Comparison of ENCODE assay signal across 8 cellular contexts in the genomic region with DNA sequence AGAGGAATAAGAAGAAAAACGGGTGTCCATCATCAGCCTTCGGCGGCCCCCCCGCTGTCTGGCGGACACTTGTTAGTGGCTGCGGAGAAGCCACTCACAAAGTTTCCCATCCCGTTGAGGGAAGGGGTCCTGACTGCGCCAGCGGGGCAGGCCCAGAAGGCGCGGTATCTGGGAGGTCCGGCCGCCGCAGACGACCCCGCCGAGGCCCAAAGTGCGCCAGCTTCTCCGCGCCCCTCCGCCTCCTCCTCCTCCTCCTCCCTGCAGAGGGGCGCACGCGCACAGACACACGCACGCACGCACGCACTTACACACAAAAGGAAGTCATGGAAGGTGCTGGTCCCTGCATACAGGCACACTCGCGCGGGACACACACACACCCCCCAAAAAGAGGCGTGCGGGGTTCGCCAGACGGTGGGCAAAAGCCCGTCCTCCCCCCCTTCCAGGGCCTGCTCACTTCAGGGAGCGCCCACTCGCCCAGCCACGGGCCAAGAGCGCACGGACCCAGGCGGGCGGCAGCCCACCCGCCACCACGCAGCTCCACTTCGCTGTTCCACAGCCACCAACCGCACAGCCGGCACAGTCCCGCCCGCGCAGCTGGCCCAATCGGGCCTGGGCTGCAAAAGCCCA. TPM values are rescaled to one million over a fixed set of nuclear protein-coding genes. Genes with fewer than 3 reads are reported as not detected.
DNase-seq lines count a peak whose midpoint lies in the region; ATAC-seq, FAIRE-seq and TF ChIP-seq lines count a peak whose summit lies in the region.

No MANE protein-coding gene starts in this region.

- H3K9me3 Mint-ChIP-seq in IgD-negative memory B cell: no peaks in the 10 kb centered on the region
- H3K9me3 Mint-ChIP-seq in stimulated activated memory B cell treated with anti-CD40 and anti-IgM and Interleukin-4, amounts not matched to agents 10 μg/mL and 1 μg/mL and 100 μg/mL, for 72 hours: no peaks in the 10 kb centered on the region

- H2BK120ac ChIP-seq in H1 (replicated peaks; ENCODE audit: low read depth, low read length): no peak overlapping the region

- TF ChIP-seq POLR2A in H1 (IDR thresholded peaks at IDR 0.05; ENCODE audit: control extremely low read depth in 1 of 2, low read depth in 2 of 2, low read length in 2 of 2): peak; percentile 36 to 58; a peak in 2 of 3 replicates

- no peak overlapping the region for H2AK5ac ChIP-seq in H1 (ENCODE audit: low read depth, low read length)

- H3K4me1 Mint-ChIP-seq in IgD-negative memory B cell: peaks cover 37 to 73% (median 62%) of the 10 kb centered on the region in 3 donors
- H3K4me1 Mint-ChIP-seq in stimulated activated memory B cell treated with anti-CD40 and anti-IgM and Interleukin-4, amounts not matched to agents 10 μg/mL and 1 μg/mL and 100 μg/mL, for 72 hours: peaks cover 68% of the 10 kb centered on the region

- H3K23me2 ChIP-seq in H1 (ENCODE audit: low read depth, low read length): no peaks in the 10 kb centered on the region; the same call in 1 of the 2 replicates

- H4K91ac ChIP-seq in H1 (replicated peaks; ENCODE audit: insufficient read length, low read length): no peak overlapping the region

- H2BK15ac ChIP-seq in H1 (ENCODE audit: low read length): no peak overlapping the region

- no peaks in the 10 kb centered on the region for H3K36me3 ChIP-seq in H1 (ENCODE audit: control insufficient read depth in 2 of 4, insufficient read depth in 4 of 4, low read length in 3 of 4)
- H3K36me3 ChIP-seq in mucosa of descending colon (ENCODE audit: low read depth): no peaks in the 10 kb centered on the region

- H4K5ac ChIP-seq in H1 (ENCODE audit: insufficient read length, low read depth, low read length): no peak overlapping the region

- H2BK5ac ChIP-seq in H1 (ENCODE audit: low read depth, low read length): no peak overlapping the region

- H3K27me3 Mint-ChIP-seq in IgD-negative memory B cell: no peaks in the 10 kb centered on the region
- H3K27me3 Mint-ChIP-seq in stimulated activated memory B cell treated with anti-CD40 and anti-IgM and Interleukin-4, amounts not matched to agents 10 μg/mL and 1 μg/mL and 100 μg/mL, for 72 hours: no peaks in the 10 kb centered on the region

- H3K36me3 Mint-ChIP-seq in IgD-negative memory B cell: peaks cover 3% of the 10 kb centered on the region
- peaks cover 22% of the 10 kb centered on the region for H3K36me3 Mint-ChIP-seq in stimulated activated memory B cell treated with anti-CD40 and anti-IgM and Interleukin-4, amounts not matched to agents 10 μg/mL and 1 μg/mL and 100 μg/mL, for 72 hours

- ATAC-seq in GM19025 (IDR thresholded peaks at IDR 0.05; ENCODE audit: low read depth, unreplicated experiment) (peak; percentile 51), mucosa of descending colon (peak; percentile 81), GM19324 (IDR thresholded peaks at IDR 0.05; ENCODE audit: low FRiP score, unreplicated experiment) (no peak)
- peak; percentile 96 for ATAC-seq in stimulated activated memory B cell treated with anti-CD40 and anti-IgM and Interleukin-4, amounts not matched to agents 10 μg/mL and 1 μg/mL and 100 μg/mL, for 72 hours

- peak overlapping the region; percentile 61 to 82 for H3K4me2 ChIP-seq in H1 (ENCODE audit: insufficient read depth in 1 of 2, low read depth in 2 of 2, low read length in 2 of 2)

- H3K4me3 ChIP-seq in AG04450 (ENCODE audit: low read depth, low read length): peak overlapping the region; percentile 66
- H3K4me3 ChIP-seq in H1 (ENCODE audit: extremely low read depth in 1 of 4, insufficient read depth in 2 of 4, low read depth in 3 of 4, low read length in 4 of 4): peak overlapping the region; percentile 47 to 69 (median 62)
- no peak overlapping the region for H3K4me3 ChIP-seq in mucosa of descending colon

- no peak overlapping the region; the same call in 1 of the 2 replicates for H2AFZ ChIP-seq in H1 (ENCODE audit: low read length)

- H3K9ac ChIP-seq in H1 (replicated peaks in 1 of 4; ENCODE audit: extremely low read depth in 1 of 4, low read depth in 3 of 4, low read length in 3 of 4): peak overlapping the region in 3 of 4 experiments; percentile 51 to 64 (median 58); a peak in 6 of 7 replicates

- WGBS in H1 (ENCODE audit: extremely low coverage in 1 of 2, insufficient coverage in 1 of 2, insufficient read length in 1 of 2, insufficient replicate concordance in 2 of 2, low coverage in 1 of 2, low lambda C conversion rate in 2 of 2, missing lambda C conversion rate in 1 of 2), 2 experiments: 9% methylated on average over 32 of the region's 52 CpGs; no CpG with 5 or more reads in 1 of the 2 experiments

- intact Hi-C loops in mucosa of descending colon (cut with DNase I, micrococcal nuclease): no loop called here

- H3K18ac ChIP-seq in H1 (ENCODE audit: extremely low read depth, low read length): peak overlapping the region; percentile 48; the same call in 1 of the 2 replicates

- no peak overlapping the region for H3K14ac ChIP-seq in H1 (ENCODE audit: insufficient read length)

- no peak overlapping the region for H3K23ac ChIP-seq in H1 (ENCODE audit: insufficient read length)

- no peaks in the 10 kb centered on the region for H3K27me3 ChIP-seq in AG04450 (ENCODE audit: control insufficient read depth, insufficient read depth, low read length)
- H3K27me3 ChIP-seq in H1 (replicated peaks in 1 of 4; ENCODE audit: control insufficient read depth in 3 of 4, extremely low read depth in 1 of 4, insufficient read depth in 3 of 4, low read length in 3 of 4): no peaks in the 10 kb centered on the region

- TF ChIP-seq RAD21 in H1 (IDR thresholded peaks at IDR 0.05 in 1 of 2, conservative IDR thresholded peaks at IDR 0.05 in 1 of 2; ENCODE audit: low read depth in 2 of 2, low read length in 2 of 2): no peak

- no peak overlapping the region for H3K56ac ChIP-seq in H1 (replicated peaks; ENCODE audit: insufficient read length, low read depth, low read length)

- peak overlapping the region; percentile 86 for H4K8ac ChIP-seq in H1 (ENCODE audit: extremely low read depth, insufficient read depth, low read length)

- H3K4me1 ChIP-seq in H1 (replicated peaks in 1 of 4; ENCODE audit: control insufficient read depth in 3 of 4, insufficient read depth in 4 of 4, low read length in 3 of 4) (no peaks in the 10 kb centered on the region), mucosa of descending colon (ENCODE audit: low read depth) (peaks cover 4% of the 10 kb centered on the region)

- H3K27ac ChIP-seq in AG04450 (ENCODE audit: low read depth, low read length): no peak overlapping the region
- no peak overlapping the region; the same call in 1 of the 2 replicates for H3K27ac ChIP-seq in H1 (ENCODE audit: low read depth, low read length)

- TF ChIP-seq EP300 in H1 (IDR thresholded peaks at IDR 0.05; ENCODE audit: borderline replicate concordance in 1 of 2, low read depth in 2 of 2, low read length in 2 of 2): no peak

- no peak overlapping the region for H2BK20ac ChIP-seq in H1 (ENCODE audit: low read length)

- no peak for FAIRE-seq in H1 (lab: Jason Lieb, UNC)

- DNase-seq in AG04450 (ENCODE audit: low read depth, low spot score): no peak
- peak; percentile 38 to 43 for DNase-seq in activated CD4-positive, alpha-beta T cell treated with anti-CD3 and anti-CD28 coated beads, Interleukin-2, amount 50 U/mL, for 4 hours
- peak in 1 of 2 experiments; percentile 55 for DNase-seq in H1 (ENCODE audit: low read depth in 1 of 2, low spot score in 2 of 2)
- peak; percentile 29 to 59 (median 42) for DNase-seq in mucosa of descending colon

- H3K79me1 ChIP-seq in H1 (ENCODE audit: low read depth, low read length): peaks cover 3% of the 10 kb centered on the region

- no peaks in the 10 kb centered on the region for H3K9me3 ChIP-seq in AG04450 (ENCODE audit: control insufficient read depth, insufficient read depth, low read length)
- no peaks in the 10 kb centered on the region for H3K9me3 ChIP-seq in H1 (ENCODE audit: insufficient read depth in 2 of 2, low read depth in 1 of 2, low read length in 1 of 2)
- no peaks in the 10 kb centered on the region for H3K9me3 ChIP-seq in mucosa of descending colon

- H2BK12ac ChIP-seq in H1 (ENCODE audit: low read depth, low read length): no peak overlapping the region

- CTCF ChIA-PET in AG04450 (lab: Charles Lee) (interaction anchor here (0.5 kb wide), 1 partner anchor 16 kb away, joined by 4 read pairs; no protein-coding TSS in a partner anchor), H1 (lab: Charles Lee; ENCODE audit: partially characterized antibody) (interaction anchor here (0.8 to 1.5 kb wide), 3 partner anchors 9 to 62 kb away, joined by 3 to 4 read pairs (median 3); no protein-coding TSS in a partner anchor)

- peaks cover 0 to 93% of the 10 kb centered on the region in 2 experiments; a peak in 3 of 4 replicates for H3K79me2 ChIP-seq in H1 (ENCODE audit: control insufficient read depth in 1 of 2, insufficient read depth in 2 of 2, low read length in 2 of 2)

- H3K4ac ChIP-seq in H1 (replicated peaks; ENCODE audit: insufficient read length, low read depth, low read length): peak overlapping the region; percentile 38

- TF ChIP-seq CTCF in AG04450 (IDR thresholded peaks at IDR 0.05; ENCODE audit: low read depth, low read length): no peak
- TF ChIP-seq CTCF in H1 (IDR thresholded peaks at IDR 0.05; ENCODE audit: control extremely low read depth in 1 of 3, insufficient read depth in 1 of 3, low read depth in 1 of 3, low read length in 3 of 3): no peak
- TF ChIP-seq CTCF in mucosa of descending colon (IDR thresholded peaks at IDR 0.05): no peak

- H4K20me1 ChIP-seq in H1 (replicated peaks in 1 of 2; ENCODE audit: control insufficient read depth in 1 of 2, insufficient read depth in 2 of 2, low read length in 2 of 2): peaks cover 0 to 8% of the 10 kb centered on the region in 2 experiments

- H3K4me3 Mint-ChIP-seq in IgD-negative memory B cell: peak overlapping the region; percentile 86 to 95 (median 92)
- peak overlapping the region; percentile 71 for H3K4me3 Mint-ChIP-seq in stimulated activated memory B cell treated with anti-CD40 and anti-IgM and Interleukin-4, amounts not matched to agents 10 μg/mL and 1 μg/mL and 100 μg/mL, for 72 hours

- H3K27ac Mint-ChIP-seq in IgD-negative memory B cell: peak overlapping the region; percentile 5 to 85 (median 78)
- peak overlapping the region; percentile 79 for H3K27ac Mint-ChIP-seq in stimulated activated memory B cell treated with anti-CD40 and anti-IgM and Interleukin-4, amounts not matched to agents 10 μg/mL and 1 μg/mL and 100 μg/mL, for 72 hours

- POLR2A ChIA-PET in AG04450 (lab: Yijun Ruan, JAX) (interaction anchor here (0.6 kb wide), 3 partner anchors 18 to 119 kb away, joined by 3 to 10 read pairs (median 5); a partner anchor contains a TSS), H1 (lab: Charles Lee; ENCODE audit: partially characterized antibody) (interaction anchor here (0.5 to 2.7 kb wide), 5 partner anchors 8 to 24 kb away, joined by 3 to 15 read pairs (median 4); a partner anchor contains a TSS)

RNA-seq across cellular contexts. Expression of a gene that starts 18.0 kb away (rescaled TPM):
- polyA plus RNA-seq in AG04450 (2011; rRNA removed) (30.9 and 43.5 TPM in 2 replicates), IgD-negative memory B cell (54.5 TPM), H1 (2011; rRNA removed) (2.0 and 3.7 TPM in 2 replicates)
- 60.7 and 117 TPM in 2 replicates for polyA minus RNA-seq in AG04450 (2011; rRNA and poly(A)+ RNA removed)
- total RNA-seq in H1 (2021; fragmentation: NEBNext Ultra II Directional; extraction: Animal tissue kit (Norgen Biotek cat#: 25700)): 17.6 and 22.6 TPM in 2 replicates
- polyA plus RNA-seq in H1 (2011; cell fraction: cytosol; rRNA removed): 3.5 TPM
- polyA plus RNA-seq in H1 (2011; cell fraction: nucleus; rRNA removed): 4.4 TPM
- 7.2 to 10.1 TPM (median 8.8 TPM) in 4 replicates for polyA plus RNA-seq in H1 (2012, experiment 1 of 2)
- 0.25 TPM for polyA plus RNA-seq in H1 (2012, experiment 2 of 2)
- 7.4 TPM for polyA plus RNA-seq in H1 (2013, experiment 1 of 2)
- polyA plus RNA-seq in H1 (2013, experiment 2 of 2): 8.0 TPM
- polyA minus RNA-seq in H1 (2011; rRNA and poly(A)+ RNA removed): 44.0 and 67.3 TPM in 2 replicates
- polyA minus RNA-seq in H1 (2011; cell fraction: cytosol; rRNA and poly(A)+ RNA removed): 27.4 TPM
- 37.6 TPM for polyA minus RNA-seq in H1 (2011; cell fraction: nucleus; rRNA and poly(A)+ RNA removed)
- 10 to 100 TPM; 39.8 to 79.5 (median 42.6) TPM for total RNA-seq in mucosa of descending colon
